Comparison of ENCODE assay signal across 8 cellular contexts in the genomic region with DNA sequence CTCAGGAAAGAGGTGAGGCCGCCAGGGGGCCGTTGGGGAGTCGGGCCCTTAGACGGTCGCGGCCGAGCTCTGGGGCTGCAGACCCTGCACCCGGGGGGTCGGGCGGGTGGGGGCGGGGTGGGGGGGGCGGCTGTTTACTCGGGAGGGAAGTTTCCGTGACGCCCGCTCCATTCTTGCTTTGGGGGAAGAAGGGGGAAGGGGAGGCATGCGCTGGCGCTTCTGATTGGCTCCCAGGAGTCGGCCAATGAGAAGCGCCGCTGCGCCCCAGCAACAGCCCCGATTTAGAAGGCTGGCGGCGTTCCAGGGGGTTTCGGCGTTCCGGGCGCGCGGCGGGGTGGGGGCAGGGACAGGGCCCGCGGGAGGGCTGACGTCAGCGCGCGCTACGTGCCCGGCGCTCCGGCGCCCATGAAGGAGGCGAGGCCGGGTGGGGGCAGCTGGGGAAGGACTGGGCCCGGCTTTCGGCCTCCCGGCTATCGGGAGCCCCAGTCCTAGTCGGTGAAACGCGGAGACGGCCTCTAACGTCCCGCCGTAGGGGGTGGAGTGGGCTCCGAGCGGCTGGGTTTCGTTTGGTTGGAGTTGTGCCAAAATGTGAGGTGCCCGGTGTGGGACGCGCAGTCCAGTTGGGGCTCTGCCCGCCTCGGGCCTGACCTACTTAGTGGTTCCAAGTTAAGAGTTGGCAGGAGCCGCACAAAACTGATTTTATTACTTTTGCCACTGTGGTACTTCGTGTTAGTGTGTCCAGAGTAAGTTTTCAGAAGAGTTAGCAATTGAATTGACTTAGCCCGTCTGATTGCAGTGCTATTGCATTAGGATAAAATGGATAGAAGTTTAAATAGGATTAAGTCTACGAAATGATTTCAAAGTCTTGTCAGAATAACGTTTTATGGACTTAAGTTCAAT. TPM values are rescaled to one million over a fixed set of nuclear protein-coding genes. Genes with fewer than 3 reads are reported as not detected.
DNase-seq lines count a peak whose midpoint lies in the region; ATAC-seq and TF ChIP-seq lines count a peak whose summit lies in the region.

No MANE protein-coding gene starts in this region.

- ATAC-seq in HG02759 (IDR thresholded peaks at IDR 0.05; ENCODE audit: unreplicated experiment) (peak; percentile 62), heart left ventricle (peak; percentile 75 to 87 (median 82)), upper lobe of left lung (ENCODE audit: low FRiP score in 2 of 2) (peak; percentile 85 to 92)

- TF ChIP-seq EP300 in upper lobe of left lung (IDR thresholded peaks at IDR 0.05): peak in 3 of 4 donors; percentile 23 to 89 (median 43)

- 0 to 1% (median 0%) methylated on average over 60 to 69 of the region's 69 CpGs for WGBS in adipose tissue, 3 donors
- WGBS in heart left ventricle, 4 donors: 0 to 1% (median 0%) methylated on average over 26 to 69 of the region's 69 CpGs
- WGBS in upper lobe of left lung, 2 donors: 0 to 1% methylated on average over 12 to 27 of the region's 69 CpGs

- H3K4me1 ChIP-seq in heart left ventricle (peaks cover 0 to 56% (median 32%) of the 10 kb centered on the region in 12 donors), upper lobe of left lung (peaks cover 27 to 32% (median 29%) of the 10 kb centered on the region in 4 donors)

- DNase-seq in NCI-H1417 treated with DMSO at 0.1 percent for 48 hours (lab: John Stamatoyannopoulos, UW) (peak; percentile 72), SW 1271 (lab: John Stamatoyannopoulos, UW) (peak; percentile 78 to 93), heart left ventricle (peak; percentile 99 to 100 (median 100)), posterior cingulate gyrus (peak; percentile 93 to 100 (median 96)), upper lobe of left lung (peak; percentile 99)

- H3K9me3 ChIP-seq in heart left ventricle (no peaks in the 10 kb centered on the region), upper lobe of left lung (no peaks in the 10 kb centered on the region)

- intact Hi-C loops in heart left ventricle (cut with DNase I) (loop anchor here in 9 of 10 donors (2.0 to 10.0 kb wide), 13 partner anchors 37 to 331 kb away; a partner anchor contains a TSS), posterior cingulate gyrus (cut with DNase I) (loop anchor here (2.0 to 5.0 kb wide), 2 partner anchors 36 to 65 kb away; a partner anchor contains a TSS)

- TF ChIP-seq CTCF in GM12872 (IDR thresholded peaks at IDR 0.05; ENCODE audit: insufficient read depth, low read depth, low read length) (0 out of 3 replicates have a peak, but pooled peaks have one; percentile 6), heart left ventricle (IDR thresholded peaks at IDR 0.05) (no peak), upper lobe of left lung (IDR thresholded peaks at IDR 0.05) (peak in 1 of 6 experiments; percentile 22)

- H3K4me3 ChIP-seq in heart left ventricle (peak overlapping the region; percentile 68 to 100 (median 95)), upper lobe of left lung (peak overlapping the region; percentile 57 to 96 (median 88))

- H3K27ac ChIP-seq in adipose tissue (ENCODE audit: low read depth, low read length): peak overlapping the region; percentile 96
- H3K27ac ChIP-seq in heart left ventricle: peak overlapping the region; percentile 95 to 100 (median 100)
- H3K27ac ChIP-seq in upper lobe of left lung: peak overlapping the region; percentile 98 to 100 (median 100)

- TF ChIP-seq POLR2A in heart left ventricle (IDR thresholded peaks at IDR 0.05) (peak in 1 of 2 donors; percentile 70), upper lobe of left lung (IDR thresholded peaks at IDR 0.05) (peak in 3 of 4 donors; percentile 86 to 95 (median 90))

- H3K27me3 ChIP-seq in heart left ventricle (no peaks in the 10 kb centered on the region), upper lobe of left lung (no peaks in the 10 kb centered on the region)

- peaks cover 0 to 43% (median 36%) of the 10 kb centered on the region in 9 donors for H3K36me3 ChIP-seq in heart left ventricle
- peaks cover 14 to 34% (median 18%) of the 10 kb centered on the region in 4 donors for H3K36me3 ChIP-seq in upper lobe of left lung

RNA-seq across cellular contexts. Expression of a gene that starts 1.1 kb away (rescaled TPM):
- polyA plus RNA-seq in adipose tissue (100 to 1,000 TPM in 2 of 3 donors, 10 to 100 TPM in 1; 29.7 to 359 (median 175) TPM), heart left ventricle (10 to 100 TPM; 46.1 to 64.4 TPM)
- total RNA-seq in heart left ventricle (100 to 1,000 TPM; 141 to 280 (median 213) TPM), upper lobe of left lung (100 to 1,000 TPM in 5 of 6 donors, 10 to 100 TPM in 1; 96.4 to 238 (median 167) TPM)

RNA-seq across cellular contexts. Expression of a gene that starts 36.2 kb away (rescaled TPM):
- polyA plus RNA-seq in adipose tissue (under 1 TPM; 0.22 to 0.45 (median 0.29) TPM), heart left ventricle (under 1 TPM in 1 of 2 donors, not detected in 1; 0.28 TPM)
- total RNA-seq in heart left ventricle (under 1 TPM in 5 of 9 donors, not detected in 4; 0.14 to 0.48 (median 0.16) TPM), upper lobe of left lung (under 1 TPM in 5 of 6 donors, not detected in 1; 0.10 to 0.89 (median 0.23) TPM)

Comparison
In these comparisons a context has a peak if more than half of its experiments do, and no peak if none do; other contexts are left out.
1. Peak in every context shown above with its lines: DNase-seq, ATAC-seq, H3K4me3 ChIP-seq and H3K27ac ChIP-seq.